In genomic region chr3:105867690-105868449, GRCh38 we compare ENCODE assay signal across 8 cellular contexts. TPM values are rescaled to one million over a fixed set of nuclear protein-coding genes. Genes with fewer than 3 reads are reported as not detected.
DNase-seq lines count a peak whose midpoint lies in the region; ATAC-seq and TF ChIP-seq lines count a peak whose summit lies in the region.

No MANE protein-coding gene starts in this region.

- DNase-seq in HS-5 (ENCODE audit: low read depth) (peak; percentile 23), putamen (ENCODE audit: low spot score) (no peak), iPS-NIHi11 (ENCODE audit: low spot score) (no peak), GM10248 (ENCODE audit: extremely low spot score) (no peak)
- DNase-seq in activated naive CD8-positive, alpha-beta T cell treated with anti-CD3 and anti-CD28 coated beads for 36 hours: no peak
- DNase-seq in stimulated activated naive CD8-positive, alpha-beta T cell treated with anti-CD3 and anti-CD28 coated beads, Interleukin-15, amount 100 ng/mL, for 72 hours: no peak

- ATAC-seq in stimulated activated naive CD8-positive, alpha-beta T cell treated with anti-CD3 and anti-CD28 coated beads, Interleukin-15, amount 100 ng/mL, for 72 hours: no peak

- H3K27ac ChIP-seq in C4-2B (peak overlapping the region; percentile 74), iPS-20b (ENCODE audit: low read length) (no peak overlapping the region)

- H3K36me3 Mint-ChIP-seq in activated naive CD8-positive, alpha-beta T cell treated with anti-CD3 and anti-CD28 coated beads for 36 hours: peaks cover 42% of the 10 kb centered on the region

- peaks cover 39% of the 10 kb centered on the region for H3K4me1 Mint-ChIP-seq in activated naive CD8-positive, alpha-beta T cell treated with anti-CD3 and anti-CD28 coated beads for 36 hours
- H3K4me1 Mint-ChIP-seq in stimulated activated naive CD8-positive, alpha-beta T cell treated with anti-CD3 and anti-CD28 coated beads, Interleukin-15, amount 100 ng/mL, for 72 hours: peaks cover 24% of the 10 kb centered on the region

- CTCF ChIA-PET in GM10248 (lab: Yijun Ruan, JAX): interaction anchor here (1.4 kb wide), 1 partner anchor 16 kb away, joined by 3 read pairs; no protein-coding TSS in a partner anchor

- H3K4me1 ChIP-seq in iPS-20b (ENCODE audit: insufficient read depth, low read length): peaks cover 12% of the 10 kb centered on the region

- peaks cover 29% of the 10 kb centered on the region; the same call in 1 of the 2 replicates for H3K36me3 ChIP-seq in iPS-20b (ENCODE audit: insufficient read depth, low read depth, low read length)

- H3K27me3 Mint-ChIP-seq in activated naive CD8-positive, alpha-beta T cell treated with anti-CD3 and anti-CD28 coated beads for 36 hours: no peaks in the 10 kb centered on the region
- no peaks in the 10 kb centered on the region for H3K27me3 Mint-ChIP-seq in stimulated activated naive CD8-positive, alpha-beta T cell treated with anti-CD3 and anti-CD28 coated beads, Interleukin-15, amount 100 ng/mL, for 72 hours

- H3K27ac Mint-ChIP-seq in activated naive CD8-positive, alpha-beta T cell treated with anti-CD3 and anti-CD28 coated beads for 36 hours: peak overlapping the region; percentile 92
- H3K27ac Mint-ChIP-seq in stimulated activated naive CD8-positive, alpha-beta T cell treated with anti-CD3 and anti-CD28 coated beads, Interleukin-15, amount 100 ng/mL, for 72 hours: peak overlapping the region; percentile 95 to 98

- peak overlapping the region; percentile 93 for H3K4me3 Mint-ChIP-seq in activated naive CD8-positive, alpha-beta T cell treated with anti-CD3 and anti-CD28 coated beads for 36 hours
- H3K4me3 Mint-ChIP-seq in stimulated activated naive CD8-positive, alpha-beta T cell treated with anti-CD3 and anti-CD28 coated beads, Interleukin-15, amount 100 ng/mL, for 72 hours: peak overlapping the region; percentile 92 to 99

- peaks cover 1% of the 10 kb centered on the region for H3K9me3 Mint-ChIP-seq in activated naive CD8-positive, alpha-beta T cell treated with anti-CD3 and anti-CD28 coated beads for 36 hours
- H3K9me3 Mint-ChIP-seq in stimulated activated naive CD8-positive, alpha-beta T cell treated with anti-CD3 and anti-CD28 coated beads, Interleukin-15, amount 100 ng/mL, for 72 hours: no peaks in the 10 kb centered on the region

- no peaks in the 10 kb centered on the region for H3K27me3 ChIP-seq in iPS-20b (ENCODE audit: insufficient read depth, low read length)

- no peaks in the 10 kb centered on the region for H3K9me3 ChIP-seq in iPS-20b (ENCODE audit: insufficient read depth, low read depth, low read length)

- H3K4me3 ChIP-seq in iPS-20b (ENCODE audit: low read length): peak overlapping the region; percentile 88

- H3K9ac ChIP-seq in iPS-20b (ENCODE audit: low read depth, low read length): peak overlapping the region; percentile 84

- POLR2A ChIA-PET in GM10248 (lab: Yijun Ruan, JAX): no interaction called here

- TF ChIP-seq CTCF in C4-2B (conservative IDR thresholded peaks at IDR 0.05) (no peak), GM10248 (IDR thresholded peaks at IDR 0.05; ENCODE audit: control extremely low read depth, extremely low read depth, low read depth, missing control alignments) (no peak)

RNA-seq across cellular contexts. Expression of gene CBLB, which starts 0.9 kb away (rescaled TPM):
- 10 to 100 TPM; 95.1 to 97.3 TPM for total RNA-seq in activated naive CD8-positive, alpha-beta T cell treated with anti-CD3 and anti-CD28 coated beads for 36 hours
